ENCODE assay signal across 1 cellular context in genomic region chr4:159722918-159723317, GRCh38.
TF ChIP-seq lines count a peak whose summit lies in the region.

No MANE protein-coding gene starts in this region.

TF ChIP-seq in H1, 55 proteins besides CTCF, POLR2A, EP300 and RAD21:
- no peak for TF ChIP-seq YY1 (IDR thresholded peaks at IDR 0.05; ENCODE audit: low read depth, low read length)
- TF ChIP-seq BCL11A (IDR thresholded peaks at IDR 0.05; ENCODE audit: low read depth in 2 of 2, low read length in 2 of 2) = no peak
- TF ChIP-seq CTBP2 (IDR thresholded peaks at IDR 0.05; ENCODE audit: borderline replicate concordance, insufficient read depth, insufficient read length, low read length) = no peak
- no peak for TF ChIP-seq SP4 (IDR thresholded peaks at IDR 0.05; ENCODE audit: low read length)
- TF ChIP-seq ATF2 (IDR thresholded peaks at IDR 0.05; ENCODE audit: low read length) = no peak
- TF ChIP-seq SIRT6 (IDR thresholded peaks at IDR 0.05; ENCODE audit: low read length) = no peak
- no peak for TF ChIP-seq TAF7 (optimal IDR thresholded peaks at IDR 0.05; ENCODE audit: borderline replicate concordance, low read depth, low read length)
- TF ChIP-seq HDAC6 (IDR thresholded peaks at IDR 0.05; ENCODE audit: low read depth, low read length) = no peak
- no peak for TF ChIP-seq NRF1 (IDR thresholded peaks at IDR 0.05; ENCODE audit: low read depth, low read length)
- TF ChIP-seq ATF3 (IDR thresholded peaks at IDR 0.05; ENCODE audit: insufficient read depth, low read depth, low read length) = no peak
- no peak for TF ChIP-seq MAFK (IDR thresholded peaks at IDR 0.05; ENCODE audit: low read depth, low read length)
- no peak for TF ChIP-seq RFX5 (IDR thresholded peaks at IDR 0.05; ENCODE audit: borderline replicate concordance, low read depth, low read length)
- TF ChIP-seq JUND (IDR thresholded peaks at IDR 0.05; ENCODE audit: low read length) = no peak
- TF ChIP-seq TBP (IDR thresholded peaks at IDR 0.05; ENCODE audit: low read depth, low read length) = no peak
- no peak for TF ChIP-seq JUN (IDR thresholded peaks at IDR 0.05; ENCODE audit: low read depth, low read length)
- no peak for TF ChIP-seq SIN3A (conservative IDR thresholded peaks at IDR 0.05 in 1 of 2, IDR thresholded peaks at IDR 0.05 in 1 of 2; ENCODE audit: low read depth in 1 of 2, low read length in 2 of 2)
